In the genomic region with DNA sequence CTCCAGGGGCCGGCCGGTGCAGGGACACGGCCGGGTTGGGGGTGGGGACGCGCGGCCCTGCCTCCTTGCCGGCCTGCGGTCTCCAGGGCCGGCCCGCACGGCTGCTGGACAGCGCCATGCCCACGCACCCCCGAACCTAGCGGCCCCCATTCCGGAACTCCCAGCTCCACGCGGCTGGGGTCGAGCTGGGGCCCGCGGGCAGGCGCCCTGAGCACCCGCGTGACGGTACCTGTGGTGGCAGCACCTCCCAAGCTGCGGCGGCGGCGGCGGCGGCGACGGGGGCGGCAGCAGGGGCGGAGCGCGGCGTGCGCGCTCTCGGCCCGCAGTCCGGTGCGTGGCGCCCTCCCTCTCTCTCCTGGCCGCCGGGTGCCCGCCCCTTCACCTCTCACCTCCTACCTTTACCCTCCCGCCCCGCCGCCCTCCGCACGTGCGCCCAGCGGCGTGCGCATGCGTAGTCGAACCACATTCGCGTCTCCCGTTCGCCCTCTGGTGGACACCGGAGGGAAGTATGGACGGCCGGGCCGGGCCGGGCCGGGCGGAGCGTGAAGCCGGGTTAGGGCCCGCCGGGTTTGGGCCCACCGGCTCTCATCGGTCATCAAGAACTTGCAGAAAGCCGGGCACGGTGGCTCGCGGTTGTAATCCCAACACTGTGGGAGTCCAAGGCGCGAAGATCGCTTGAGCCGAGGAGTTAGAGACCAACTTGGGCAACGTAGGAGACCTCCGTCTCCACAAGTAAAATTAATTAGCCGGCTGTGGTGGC, we compare ENCODE assay signal across 8 cellular contexts. TPM values are rescaled to one million over a fixed set of nuclear protein-coding genes. Genes with fewer than 3 reads are reported as not detected.
DNase-seq lines count a peak whose midpoint lies in the region; ATAC-seq and TF ChIP-seq lines count a peak whose summit lies in the region.

A gene (minus strand): TSS at position 372 of the 760 bp plus-strand sequence. CDS start 32,948 bp downstream, outside the sequence.

- no peaks in the 10 kb centered on the region for H3K36me3 ChIP-seq in uterus

- DNase-seq in NCI-H146 (lab: John Stamatoyannopoulos, UW) (peak; percentile 87), anterior cingulate cortex (lab: John Stamatoyannopoulos, UW) (peak; percentile 54 to 93 (median 87)), right cardiac atrium (peak; percentile 93 to 98 (median 97)), putamen (ENCODE audit: low spot score) (peak; percentile 85), uterus (peak; percentile 92 to 93)

- H3K27me3 ChIP-seq in right cardiac atrium (ENCODE audit: control insufficient read depth, insufficient read depth) (no peaks in the 10 kb centered on the region), uterus (no peaks in the 10 kb centered on the region)

- ATAC-seq in GM18502 (IDR thresholded peaks at IDR 0.05; ENCODE audit: poor library complexity, unreplicated experiment) (peak; percentile 90), HG02884 (IDR thresholded peaks at IDR 0.05; ENCODE audit: unreplicated experiment) (peak; percentile 80), right cardiac atrium (peak; percentile 98)

- H3K4me1 ChIP-seq in right cardiac atrium (ENCODE audit: control insufficient read depth, insufficient read depth, low read length) (no peaks in the 10 kb centered on the region), uterus (peaks cover 4 to 6% of the 10 kb centered on the region in 2 donors)

- peak; percentile 98 to 99 (median 98) for TF ChIP-seq CTCF in uterus (IDR thresholded peaks at IDR 0.05)

- H3K9me3 ChIP-seq in right cardiac atrium (ENCODE audit: control insufficient read depth, low read length) (no peaks in the 10 kb centered on the region), uterus (no peaks in the 10 kb centered on the region)

- peak within 1 kb of the TSS; percentile 57 for H3K27ac ChIP-seq in right cardiac atrium (ENCODE audit: low read length)
- peak within 1 kb of the TSS; percentile 79 to 93 for H3K27ac ChIP-seq in uterus

- peak within 1 kb of the TSS; percentile 86 for H3K4me3 ChIP-seq in right cardiac atrium (ENCODE audit: low read length)
- peak within 1 kb of the TSS; percentile 50 to 99 for H3K4me3 ChIP-seq in uterus

- WGBS in right cardiac atrium: 3% methylated on average over 88 of the region's 88 CpGs

- peak; percentile 54 to 62 for TF ChIP-seq POLR2A in uterus (IDR thresholded peaks at IDR 0.05)

- intact Hi-C loops in T-helper 2 cell treated with Interferon-gamma antibody and Interleukin-4, amounts not matched to agents 100 ng/mL and 5 ng/mL, for 36 hours (cut with micrococcal nuclease): loop anchor here (1.0 to 10.0 kb wide), 7 partner anchors 38 to 609 kb away; a partner anchor contains a TSS
- intact Hi-C loops in right cardiac atrium (cut with DNase I) (loop anchor here in 2 of 4 donors (2.0 kb wide), 2 partner anchors 53 to 55 kb away; no protein-coding TSS in a partner anchor), uterus (cut with DNase I; ENCODE audit: low total_unique reads) (loop anchor here (2.0 kb wide), 1 partner anchor 55 kb away; no protein-coding TSS in a partner anchor)

RNA-seq across cellular contexts. Expression of the gene that starts here (rescaled TPM):
- 76.6 and 77.1 TPM in 2 replicates for total RNA-seq in T-helper 2 cell treated with Interferon-gamma antibody and Interleukin-4, amounts not matched to agents 100 ng/mL and 5 ng/mL, for 36 hours
- total RNA-seq in right cardiac atrium (10 to 100 TPM; 38.4 to 46.6 (median 44.0) TPM), uterus (10 to 100 TPM; 28.7 to 93.0 (median 48.3) TPM)
- polyA plus RNA-seq in right cardiac atrium: 31.1 TPM

Comparison
In these comparisons a context has a peak if more than half of its experiments do, and no peak if none do; other contexts are left out.
1. Peak in every context shown above with its lines: DNase-seq, ATAC-seq, H3K4me3 ChIP-seq and H3K27ac ChIP-seq.